In genomic region chr19:1168877-1169791, GRCh38 we compare ENCODE assay signal across 7 cellular contexts. TPM values are rescaled to one million over a fixed set of nuclear protein-coding genes. Genes with fewer than 3 reads are reported as not detected.
DNase-seq lines count a peak whose midpoint lies in the region; ATAC-seq, FAIRE-seq and TF ChIP-seq lines count a peak whose summit lies in the region.

No MANE protein-coding gene starts in this region.

- peaks cover 6% of the 10 kb centered on the region for H3K9me1 ChIP-seq in K562 (ENCODE audit: control insufficient read depth, insufficient read depth, low read length)

- peaks cover 12% of the 10 kb centered on the region for H4K20me1 ChIP-seq in K562 (replicated peaks; ENCODE audit: control insufficient read depth, insufficient read depth, low read length)
- peaks cover 12% of the 10 kb centered on the region for H4K20me1 ChIP-seq in HepG2 (ENCODE audit: insufficient read depth, low read length)

- TF ChIP-seq RAD21 in K562 (CRISPR knock-in tag; conservative IDR thresholded peaks at IDR 0.05 in 1 of 2, IDR thresholded peaks at IDR 0.05 in 1 of 2), result no peak
- no peak for TF ChIP-seq RAD21 in HepG2 (CRISPR knock-in tag; IDR thresholded peaks at IDR 0.05)

- H3K9ac ChIP-seq in HUES64 (ENCODE audit: low read depth, low read length) (peak overlapping the region; percentile 44), K562 (ENCODE audit: insufficient read depth in 1 of 2, low read depth in 2 of 2, low read length in 2 of 2) (peak overlapping the region in 1 of 2 experiments; percentile 78; a peak in 2 of 4 replicates), HepG2 (ENCODE audit: insufficient read depth, low read depth, low read length) (peak overlapping the region; percentile 34)

- intact Hi-C loops in K562 (cut with micrococcal nuclease) (no loop called here), HepG2 (cut with micrococcal nuclease; ENCODE audit: unreplicated experiment) (no loop called here), testis (cut with DNase I; ENCODE audit: low total_unique reads) (no loop called here)

- no peak for TF ChIP-seq CTCF in K562 (IDR thresholded peaks at IDR 0.05 in 2 of 3, conservative IDR thresholded peaks at IDR 0.05 in 1 of 3; ENCODE audit: insufficient read depth in 2 of 3, low read depth in 1 of 3, low read length in 3 of 3)
- TF ChIP-seq CTCF in HepG2 (CRISPR knock-in tag; IDR thresholded peaks at IDR 0.05), result no peak; the same call in 1 of the 2 replicates
- TF ChIP-seq CTCF in testis (IDR thresholded peaks at IDR 0.05), result no peak

- in situ Hi-C loops in K562 (cut with MboI), result no loop called here
- in situ Hi-C loops in HepG2 (cut with HindIII; ENCODE audit: extremely low pct_ligation_motif_present, low pct_unique_long_range_greater_than_20kb), result no loop called here

- DNase-seq in K562 (ENCODE audit: extremely low read depth in 1 of 4, low spot score in 3 of 4) (no peak), HepG2 (ENCODE audit: low spot score) (peak; percentile 50), testis (peak; percentile 84), cortex of kidney (lab: John Stamatoyannopoulos, UW) (no peak), NOMO-1 treated with DMSO at 0.1 percent for 48 hours (lab: John Stamatoyannopoulos, UW; ENCODE audit: unreplicated experiment) (no peak), SKM-1 (lab: John Stamatoyannopoulos, UW; ENCODE audit: unreplicated experiment) (no peak)

- H3K27me3 ChIP-seq in HUES64 (ENCODE audit: insufficient read depth, low read length), result no peaks in the 10 kb centered on the region
- H3K27me3 ChIP-seq in K562 (ENCODE audit: control insufficient read depth in 2 of 2, insufficient read depth in 2 of 2, low read length in 2 of 2), result no peaks in the 10 kb centered on the region
- no peaks in the 10 kb centered on the region for H3K27me3 ChIP-seq in HepG2 (ENCODE audit: control insufficient read depth in 1 of 2, insufficient read depth in 2 of 2, low read length in 2 of 2)
- no peaks in the 10 kb centered on the region for H3K27me3 ChIP-seq in testis

- CTCF ChIA-PET in K562 (lab: Yijun Ruan, JAX; ENCODE audit: low intra/inter-chr PET ratio), result no interaction called here
- CTCF ChIA-PET in HepG2 (lab: Yijun Ruan, JAX; ENCODE audit: low intra/inter-chr PET ratio, low total read pairs), result no interaction called here

- H3K4me1 ChIP-seq in HUES64 (ENCODE audit: insufficient read depth, low read length) (peaks cover 17% of the 10 kb centered on the region; the same call in 1 of the 2 replicates), K562 (replicated peaks in 1 of 2; ENCODE audit: control insufficient read depth in 2 of 2, insufficient read depth in 2 of 2, low read length in 2 of 2) (peaks cover 20 to 85% of the 10 kb centered on the region in 2 experiments; a peak in 4 of 5 replicates), HepG2 (ENCODE audit: insufficient read depth, low read length) (peaks cover 62% of the 10 kb centered on the region), testis (peaks cover 66% of the 10 kb centered on the region)

- BruUV-seq in K562 (replicated peaks; lab: Mats Ljungman, UMichigan) (no TSS peak), HepG2 (replicated peaks; lab: Mats Ljungman, UMichigan) (no TSS peak)

- H2AFZ ChIP-seq in K562 (ENCODE audit: low read depth, low read length), result no peak overlapping the region
- no peak overlapping the region for H2AFZ ChIP-seq in HepG2 (ENCODE audit: low read length)

- ATAC-seq in K562 (no peak), HepG2 (peak; percentile 49)

- H3K9me3 ChIP-seq in HUES64 (ENCODE audit: insufficient read depth, low read depth, low read length), result no peaks in the 10 kb centered on the region
- no peaks in the 10 kb centered on the region for H3K9me3 ChIP-seq in K562 (replicated peaks; ENCODE audit: control insufficient read depth, insufficient read depth, low read depth, low read length)
- no peaks in the 10 kb centered on the region for H3K9me3 ChIP-seq in HepG2 (ENCODE audit: low read length)
- H3K9me3 ChIP-seq in testis, result no peaks in the 10 kb centered on the region

- FAIRE-seq in K562 (lab: Jason Lieb, UNC) (no peak), HepG2 (lab: Jason Lieb, UNC) (no peak)

- H3K79me2 ChIP-seq in K562 (ENCODE audit: control insufficient read depth, insufficient read depth, low read length) (peaks cover 91% of the 10 kb centered on the region), HepG2 (ENCODE audit: insufficient read depth, low read length) (peaks cover 67% of the 10 kb centered on the region)

- POLR2A ChIA-PET in K562 (lab: Yijun Ruan, JAX), result no interaction called here
- POLR2A ChIA-PET in HepG2 (lab: Yijun Ruan, JAX), result interaction anchor here (0.6 kb wide), 1 partner anchor 33 kb away, joined by 3 read pairs; no protein-coding TSS in a partner anchor

- peak overlapping the region; percentile 48; the same call in 1 of the 2 replicates for H3K4me2 ChIP-seq in K562 (ENCODE audit: insufficient read depth, low read length)
- peak overlapping the region; percentile 46 for H3K4me2 ChIP-seq in HepG2 (ENCODE audit: low read depth, low read length)

- peak overlapping the region; percentile 35 for H3K27ac ChIP-seq in HUES64 (ENCODE audit: low read depth, low read length)
- H3K27ac ChIP-seq in K562 (ENCODE audit: extremely low read depth, low read depth, low read length), result no peak overlapping the region
- peak overlapping the region; percentile 59 for H3K27ac ChIP-seq in HepG2 (ENCODE audit: extremely low read length, insufficient read depth, low read length)
- H3K27ac ChIP-seq in testis, result peak overlapping the region; percentile 87 to 92

- H3K4me3 ChIP-seq in HUES64 (ENCODE audit: low read length) (no peak overlapping the region), K562 (no peak overlapping the region), HepG2 (replicated peaks in 1 of 3; ENCODE audit: insufficient read depth in 1 of 3, low read depth in 2 of 3, low read length in 3 of 3) (peak overlapping the region in 1 of 3 experiments; percentile 34; a peak in 2 of 6 replicates), testis (peak overlapping the region; percentile 34 to 43)

- no peak for TF ChIP-seq POLR2A in K562 (conservative IDR thresholded peaks at IDR 0.05)
- TF ChIP-seq POLR2A in HepG2 (IDR thresholded peaks at IDR 0.05; ENCODE audit: insufficient read depth in 1 of 2, low read depth in 2 of 2, low read length in 2 of 2), result no peak
- TF ChIP-seq POLR2A in testis (IDR thresholded peaks at IDR 0.05), result no peak

- WGBS in HUES64, result 86% methylated on average over 38 of the region's 38 CpGs
- 86% methylated on average over 31 of the region's 38 CpGs for WGBS in K562 (ENCODE audit: insufficient coverage, low coverage, missing lambda C conversion rate)
- 67% methylated on average over 10 of the region's 38 CpGs for WGBS in HepG2 (ENCODE audit: low lambda C conversion rate)
- WGBS in testis, 2 donors, result 48 to 49% methylated on average over 21 to 35 of the region's 38 CpGs

- no peak for TF ChIP-seq EP300 in K562 (IDR thresholded peaks at IDR 0.05; ENCODE audit: low read length)
- no peak for TF ChIP-seq EP300 in HepG2 (IDR thresholded peaks at IDR 0.05; ENCODE audit: low read depth in 2 of 2, low read length in 2 of 2)
- TF ChIP-seq EP300 in HepG2 (CRISPR knock-in tag; IDR thresholded peaks at IDR 0.05; ENCODE audit: borderline replicate concordance), result no peak

- H3K36me3 ChIP-seq in HUES64 (ENCODE audit: insufficient read depth, low read length) (no peaks in the 10 kb centered on the region), K562 (ENCODE audit: control insufficient read depth, insufficient read depth, low read length) (peaks cover 49% of the 10 kb centered on the region; the same call in 2 of the 3 replicates), HepG2 (replicated peaks in 1 of 2; ENCODE audit: control insufficient read depth in 1 of 2, insufficient read depth in 2 of 2, low read length in 2 of 2) (no peaks in the 10 kb centered on the region; a peak in 1 of 5 replicates), testis (ENCODE audit: low read depth, missing control alignments) (no peaks in the 10 kb centered on the region)

RNA-seq across cellular contexts. Expression of gene SBNO2, which starts 4.9 kb away (rescaled TPM):
- 14.5 TPM for polyA plus RNA-seq in HUES64 (2013, experiment 1 of 2)
- 14.1 TPM for polyA plus RNA-seq in HUES64 (2013, experiment 2 of 2)
- 26.2 and 103 TPM in 2 replicates for total RNA-seq in K562 (2011; cell fraction: chromatin; rRNA removed; ENCODE audit: low replicate concordance)
- total RNA-seq in K562 (2011; cell fraction: nucleolus; rRNA removed), result 64.1 and 67.7 TPM in 2 replicates
- total RNA-seq in K562 (2011; cell fraction: nucleoplasm; rRNA removed), result 28.6 and 30.7 TPM in 2 replicates
- total RNA-seq in K562 (2014; rRNA removed) (18.6 and 23.1 TPM in 2 replicates), K562 (2014; rRNA removed; fragmentation: Illumina TruSeq; extraction: Trizol) (4.0 and 6.3 TPM in 2 replicates), K562 (2015; rRNA removed; fragmentation: Illumina TruSeq; extraction: Trizol) (6.7 and 7.8 TPM in 2 replicates), K562 (2021) (46.2 and 49.0 TPM in 2 replicates), HepG2 (2016; rRNA removed; fragmentation: Illumina TruSeq; extraction: Trizol) (5.8 and 10.4 TPM in 2 replicates), testis (10 to 100 TPM; 58.9 to 65.0 TPM)
- polyA plus RNA-seq in K562 (2011; rRNA removed) (6.7 and 9.3 TPM in 2 replicates), K562 (2014; fragmentation: Illumina TruSeq; extraction: Trizol) (5.2 and 13.0 TPM in 2 replicates), K562 (2014; fragmentation: Nextera tagmentation; extraction: Ambion mirVana) (under 1 TPM; 0.01 to 0.04 TPM), K562 (2014; rRNA removed) (21.5 and 23.1 TPM in 2 replicates), HepG2 (2011; rRNA removed) (8.6 and 10.8 TPM in 2 replicates), testis (ENCODE audit: insufficient read depth, low read depth, low replicate concordance) (34.3 TPM)
- polyA plus RNA-seq in K562 (2011; cell fraction: cytosol; rRNA removed), result 7.4 and 14.1 TPM in 2 replicates
- 45.7 and 79.0 TPM in 2 replicates for polyA plus RNA-seq in K562 (2011; cell fraction: nucleus; rRNA removed)
- polyA plus RNA-seq in K562 (2012), result 20.3 and 27.1 TPM in 2 replicates
- 3.7 and 8.1 TPM in 2 replicates for polyA minus RNA-seq in K562 (2011; rRNA and poly(A)+ RNA removed)
- 16.7 and 22.1 TPM in 2 replicates for polyA minus RNA-seq in K562 (2011; cell fraction: cytosol; rRNA and poly(A)+ RNA removed)
- 20.7 and 21.3 TPM in 2 replicates for polyA minus RNA-seq in K562 (2011; cell fraction: nucleus; rRNA and poly(A)+ RNA removed)
- total RNA-seq in HepG2 (2016; cell fraction: cytosol; rRNA removed; fragmentation: Illumina TruSeq; extraction: Trizol; ENCODE audit: low read depth), result 3.3 and 3.8 TPM in 2 replicates
- total RNA-seq in HepG2 (2016; cell fraction: insoluble cytoplasmic fraction; rRNA removed; fragmentation: Illumina TruSeq; extraction: Trizol), result 6.5 and 12.4 TPM in 2 replicates
- total RNA-seq in HepG2 (2016; cell fraction: membrane; rRNA removed; fragmentation: Illumina TruSeq; extraction: Trizol), result 7.7 and 8.1 TPM in 2 replicates
- total RNA-seq in HepG2 (2016; cell fraction: nucleus; rRNA removed; fragmentation: Illumina TruSeq; extraction: Trizol), result 10.4 and 12.1 TPM in 2 replicates
- 4.1 and 8.0 TPM in 2 replicates for polyA plus RNA-seq in HepG2 (2011; cell fraction: cytosol; rRNA removed)
- 53.6 and 82.3 TPM in 2 replicates for polyA plus RNA-seq in HepG2 (2011; cell fraction: nucleus; rRNA removed)
- 10.8 and 11.3 TPM in 2 replicates for polyA plus RNA-seq in HepG2 (2012)
- 1.0 and 1.1 TPM in 2 replicates for polyA plus RNA-seq in HepG2 (2016; cell fraction: cytosol; fragmentation: Illumina TruSeq; extraction: Trizol; ENCODE audit: low read depth)
- polyA plus RNA-seq in HepG2 (2016; cell fraction: insoluble cytoplasmic fraction; fragmentation: Illumina TruSeq; extraction: Trizol; ENCODE audit: low read depth), result 6.7 and 7.7 TPM in 2 replicates
- 2.8 and 3.4 TPM in 2 replicates for polyA plus RNA-seq in HepG2 (2016; cell fraction: membrane; fragmentation: Illumina TruSeq; extraction: Trizol; ENCODE audit: low read depth)
- 33.1 and 36.3 TPM in 2 replicates for polyA plus RNA-seq in HepG2 (2016; cell fraction: nucleus; fragmentation: Illumina TruSeq; extraction: Trizol; ENCODE audit: insufficient read depth, low read depth)
- 21.5 and 30.2 TPM in 2 replicates for polyA minus RNA-seq in HepG2 (2011; rRNA and poly(A)+ RNA removed; ENCODE audit: low replicate concordance)
- polyA minus RNA-seq in HepG2 (2011; cell fraction: cytosol; rRNA and poly(A)+ RNA removed), result 9.8 and 12.0 TPM in 2 replicates
- polyA minus RNA-seq in HepG2 (2011; cell fraction: nucleus; rRNA and poly(A)+ RNA removed), result 13.0 and 13.4 TPM in 2 replicates

RNA-seq across cellular contexts. Expression of gene STK11, which starts 36.4 kb away (rescaled TPM):
- 42.9 TPM for polyA plus RNA-seq in HUES64 (2013, experiment 1 of 2)
- 36.7 TPM for polyA plus RNA-seq in HUES64 (2013, experiment 2 of 2)
- 76.0 and 175 TPM in 2 replicates for total RNA-seq in K562 (2011; cell fraction: chromatin; rRNA removed; ENCODE audit: low replicate concordance)
- 128 and 133 TPM in 2 replicates for total RNA-seq in K562 (2011; cell fraction: nucleolus; rRNA removed)
- total RNA-seq in K562 (2011; cell fraction: nucleoplasm; rRNA removed), result 58.7 and 79.5 TPM in 2 replicates
- 96.5 and 102 TPM in 2 replicates for total RNA-seq in K562 (2014; rRNA removed)
- total RNA-seq in K562 (2014; rRNA removed; fragmentation: Illumina TruSeq; extraction: Trizol), result 28.9 and 31.7 TPM in 2 replicates
- total RNA-seq in K562 (2015; rRNA removed; fragmentation: Illumina TruSeq; extraction: Trizol), result 40.6 and 43.2 TPM in 2 replicates
- total RNA-seq in K562 (2021), result 76.3 and 89.6 TPM in 2 replicates
- 31.2 and 34.3 TPM in 2 replicates for polyA plus RNA-seq in K562 (2011; rRNA removed)
- polyA plus RNA-seq in K562 (2011; cell fraction: cytosol; rRNA removed), result 37.0 and 67.8 TPM in 2 replicates
- polyA plus RNA-seq in K562 (2011; cell fraction: nucleus; rRNA removed), result 127 and 182 TPM in 2 replicates
- 49.5 and 76.3 TPM in 2 replicates for polyA plus RNA-seq in K562 (2012)
- 22.0 and 39.1 TPM in 2 replicates for polyA plus RNA-seq in K562 (2014; fragmentation: Illumina TruSeq; extraction: Trizol)
- polyA plus RNA-seq in K562 (2014; fragmentation: Nextera tagmentation; extraction: Ambion mirVana), result under 1 TPM; 0.15 to 1.00 TPM
- 69.4 and 79.9 TPM in 2 replicates for polyA plus RNA-seq in K562 (2014; rRNA removed)
- 38.2 and 43.6 TPM in 2 replicates for polyA minus RNA-seq in K562 (2011; rRNA and poly(A)+ RNA removed)
- 33.9 and 37.0 TPM in 2 replicates for polyA minus RNA-seq in K562 (2011; cell fraction: cytosol; rRNA and poly(A)+ RNA removed)
- polyA minus RNA-seq in K562 (2011; cell fraction: nucleus; rRNA and poly(A)+ RNA removed), result 34.3 and 36.1 TPM in 2 replicates
- 28.4 and 43.6 TPM in 2 replicates for total RNA-seq in HepG2 (2016; rRNA removed; fragmentation: Illumina TruSeq; extraction: Trizol)
- total RNA-seq in HepG2 (2016; cell fraction: cytosol; rRNA removed; fragmentation: Illumina TruSeq; extraction: Trizol; ENCODE audit: low read depth), result 18.3 and 20.2 TPM in 2 replicates
- total RNA-seq in HepG2 (2016; cell fraction: insoluble cytoplasmic fraction; rRNA removed; fragmentation: Illumina TruSeq; extraction: Trizol), result 23.3 and 42.4 TPM in 2 replicates
- total RNA-seq in HepG2 (2016; cell fraction: membrane; rRNA removed; fragmentation: Illumina TruSeq; extraction: Trizol), result 47.5 and 49.4 TPM in 2 replicates
- total RNA-seq in HepG2 (2016; cell fraction: nucleus; rRNA removed; fragmentation: Illumina TruSeq; extraction: Trizol), result 33.1 and 35.0 TPM in 2 replicates
- polyA plus RNA-seq in HepG2 (2011; rRNA removed), result 27.5 and 40.8 TPM in 2 replicates
- 31.3 and 45.7 TPM in 2 replicates for polyA plus RNA-seq in HepG2 (2011; cell fraction: cytosol; rRNA removed)
- polyA plus RNA-seq in HepG2 (2011; cell fraction: nucleus; rRNA removed), result 143 and 178 TPM in 2 replicates
- polyA plus RNA-seq in HepG2 (2012), result 38.3 and 41.3 TPM in 2 replicates
- polyA plus RNA-seq in HepG2 (2016; cell fraction: cytosol; fragmentation: Illumina TruSeq; extraction: Trizol; ENCODE audit: low read depth), result 12.4 and 14.0 TPM in 2 replicates
- polyA plus RNA-seq in HepG2 (2016; cell fraction: insoluble cytoplasmic fraction; fragmentation: Illumina TruSeq; extraction: Trizol; ENCODE audit: low read depth), result 24.8 and 28.5 TPM in 2 replicates
- 31.5 and 34.3 TPM in 2 replicates for polyA plus RNA-seq in HepG2 (2016; cell fraction: membrane; fragmentation: Illumina TruSeq; extraction: Trizol; ENCODE audit: low read depth)
- polyA plus RNA-seq in HepG2 (2016; cell fraction: nucleus; fragmentation: Illumina TruSeq; extraction: Trizol; ENCODE audit: insufficient read depth, low read depth), result 76.9 and 78.9 TPM in 2 replicates
- 2.2 and 54.9 TPM in 2 replicates for polyA minus RNA-seq in HepG2 (2011; rRNA and poly(A)+ RNA removed; ENCODE audit: low replicate concordance)
- 24.1 and 27.3 TPM in 2 replicates for polyA minus RNA-seq in HepG2 (2011; cell fraction: cytosol; rRNA and poly(A)+ RNA removed)
- 21.8 and 30.2 TPM in 2 replicates for polyA minus RNA-seq in HepG2 (2011; cell fraction: nucleus; rRNA and poly(A)+ RNA removed)
- total RNA-seq in testis, result 100 to 1,000 TPM; 194 to 209 TPM
- 197 TPM for polyA plus RNA-seq in testis (ENCODE audit: insufficient read depth, low read depth, low replicate concordance)

Comparison
In these comparisons a context has a peak if more than half of its experiments do, and no peak if none do; other contexts are left out.
1. H3K4me3 ChIP-seq: peak in testis (2 of 2); none in HUES64 (single experiment) and K562 (single experiment).
2. DNase-seq: peak in HepG2 (single experiment) and testis (single experiment); none in K562 (0 of 4), cortex of kidney (single experiment), NOMO-1 treated with DMSO at 0.1 percent for 48 hours (single experiment) and SKM-1 (single experiment).